Comparison of ENCODE assay signal across 37 cellular contexts in the genomic region with DNA sequence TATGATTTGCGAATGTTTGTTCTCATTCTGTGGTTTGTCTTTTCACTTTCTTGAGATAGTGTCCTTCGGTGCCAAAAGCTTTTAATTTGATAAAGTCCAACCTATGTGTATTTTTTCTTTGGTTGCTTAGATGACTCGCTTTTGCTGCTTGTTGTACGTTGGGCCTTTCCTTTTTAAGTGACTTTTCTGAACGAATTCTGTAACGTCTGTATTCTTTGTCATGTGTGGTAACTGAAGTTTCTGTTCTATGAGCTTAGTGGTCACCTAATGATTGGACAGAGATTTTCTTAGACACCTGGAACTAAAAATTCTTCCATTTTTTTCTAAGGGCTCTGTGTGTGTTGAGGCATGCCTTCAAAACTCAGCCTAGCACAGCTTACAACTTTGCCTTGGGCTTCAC. TPM values are rescaled to one million over a fixed set of nuclear protein-coding genes. Genes with fewer than 3 reads are reported as not detected.
"Had no signal": no experiment of that assay in that cellular context is flagged by ENCODE, and none has a peak within 500 bp of the region (broad histone marks: within the 10 kb centered on the region; RNA-seq: fewer than 3 reads in every experiment).

No MANE protein-coding gene starts in this region.

- FAIRE-seq: astrocyte, bronchial epithelial cell had no signal

- H3K27ac ChIP-seq: adrenal gland, ascending aorta, body of pancreas, brain microvascular endothelial cell, breast epithelium, cardiac muscle cell had no signal

- H3K9me3 ChIP-seq: adrenal gland, body of pancreas, breast epithelium had no signal

- DNase-seq: activated effector memory CD4-positive, alpha-beta T cell treated with anti-CD3 and anti-CD28 coated beads, Interleukin-2, amount 50 U/mL, for 16 hours; activated effector memory CD4-positive, alpha-beta T cell treated with Interleukin-2 at 50 U/mL for 16 hours; activated gamma-delta T cell; activated gamma-delta T cell treated with Interleukin-2 at 50 U/mL for 16 hours; activated naive CD4-positive, alpha-beta T cell; activated naive CD4-positive, alpha-beta T cell treated with anti-CD3 and anti-CD28 coated beads for 36 hours; activated naive CD4-positive, alpha-beta T cell treated with anti-CD3 and anti-CD28 coated beads, Interleukin-2, amount 10 ng/mL, durations not matched to agents 7 days and 5 days; activated naive CD4-positive, alpha-beta T cell treated with anti-CD3 and anti-CD28 coated beads, Interleukin-2, amount 50 U/mL, for 16 hours; activated naive CD4-positive, alpha-beta T cell treated with Interleukin-2 at 50 U/mL for 16 hours; activated naive CD8-positive, alpha-beta T cell treated with anti-CD3 and anti-CD28 coated beads for 36 hours; activated naive CD8-positive, alpha-beta T cell treated with anti-CD3 and anti-CD28 coated beads, Interleukin-2, amount 10 ng/mL, durations not matched to agents 7 days and 5 days; activated naive CD8-positive, alpha-beta T cell treated with anti-CD3 and anti-CD28 coated beads, Interleukin-2, amount 50 U/mL, for 24 hours; activated T-cell treated with anti-CD3 and anti-CD28 coated beads for 4 hours; activated T-cell treated with anti-CD3 and anti-CD28 coated beads, Interleukin-2, amount 50 U/mL, for 1 hour; activated T-cell treated with anti-CD3 and anti-CD28 coated beads, Interleukin-2, amount 50 U/mL, for 24 hours; activated T-cell treated with anti-CD3 and anti-CD28 coated beads, Interleukin-2, amount 50 U/mL, for 4 hours; activated T-cell treated with anti-CD3 and anti-CD28 coated beads, Interleukin-2, amount 50 U/mL, for 48 hours; activated T-cell treated with anti-CD3 and anti-CD28 coated beads, Interleukin-2, amount 50 U/mL, for 72 hours; adrenal gland; amniotic stem cell; anterior cingulate cortex; aorta; body of pancreas; brain microvascular endothelial cell; caudate nucleus; central memory CD4-positive, alpha-beta T cell; cerebellar nuclear complex had no signal

- H3K27me3 ChIP-seq: adrenal gland, ascending aorta, body of pancreas, brain microvascular endothelial cell, breast epithelium, cardiac muscle cell had no signal

- H3K36me3 ChIP-seq: adrenal gland, ascending aorta, brain microvascular endothelial cell, breast epithelium, cardiac muscle cell had no signal

- ATAC-seq: activated naive CD4-positive, alpha-beta T cell treated with anti-CD3 and anti-CD28 coated beads, Interleukin-2, amount 50 U/mL, for 72 hours; activated naive CD8-positive, alpha-beta T cell treated with anti-CD3 and anti-CD28 coated beads, Interleukin-2, amount 50 U/mL, for 24 hours; activated T-cell treated with anti-CD3 and anti-CD28 coated beads, Interleukin-2, amount 50 U/mL, for 4 hours; activated T-cell treated with anti-CD3 and anti-CD28 coated beads, Interleukin-2, amount 50 U/mL, for 72 hours; activated T-helper 17 cell treated with anti-CD3 and anti-CD28 coated beads, Interleukin-2, amount 50 U/mL, for 72 hours; body of pancreas had no signal

- H3K4me3 ChIP-seq: adrenal gland, ascending aorta, body of pancreas, breast epithelium, cardiac muscle cell had no signal

- H3K4me1 ChIP-seq: adrenal gland, ascending aorta, body of pancreas, breast epithelium had no signal

RNA-seq across cellular contexts. Expression of gene PROKR1, which starts 19.6 kb away (rescaled TPM):
- total RNA-seq: activated naive CD4-positive, alpha-beta T cell treated with anti-CD3 and anti-CD28 coated beads for 36 hours; activated naive CD4-positive, alpha-beta T cell treated with anti-CD3 and anti-CD28 coated beads, Interleukin-2, amount 50 U/mL, for 72 hours; activated naive CD8-positive, alpha-beta T cell treated with anti-CD3 and anti-CD28 coated beads, Interleukin-2, amount 10 ng/mL, durations not matched to agents 7 days and 5 days; activated T-cell treated with anti-CD3 and anti-CD28 coated beads, Interleukin-2, amount 50 U/mL, for 72 hours; activated T-helper 1 cell treated with anti-CD3 and anti-CD28 coated beads, Interleukin-12 subunit alpha, Interleukin-12 subunit beta, Interleukin-2, Interleukin-4 antibody, amounts not matched to agents 30 ng/mL and 10 ng/mL and 1 ng/mL, durations not matched to agents 14 hours and 24 hours and 36 hours; activated T-helper 17 cell treated with anti-CD3 and anti-CD28 coated beads, Interleukin-2, amount 50 U/mL, for 72 hours; activated T-helper 2 cell treated with anti-CD3 and anti-CD28 coated beads, Interferon-gamma antibody, Interleukin-2, Interleukin-4, amounts not matched to agents 10 μg/mL and 5 μg/mL and 100 μg/mL, durations not matched to agents 14 hours and 24 hours and 36 hours; aorta; ascending aorta; body of pancreas; bronchial epithelial cell; chondrocyte had no signal
- polyA plus RNA-seq: aorta, cardiac muscle cell had no signal
